13 cellular contexts compared by ENCODE assay signal in the genomic region with DNA sequence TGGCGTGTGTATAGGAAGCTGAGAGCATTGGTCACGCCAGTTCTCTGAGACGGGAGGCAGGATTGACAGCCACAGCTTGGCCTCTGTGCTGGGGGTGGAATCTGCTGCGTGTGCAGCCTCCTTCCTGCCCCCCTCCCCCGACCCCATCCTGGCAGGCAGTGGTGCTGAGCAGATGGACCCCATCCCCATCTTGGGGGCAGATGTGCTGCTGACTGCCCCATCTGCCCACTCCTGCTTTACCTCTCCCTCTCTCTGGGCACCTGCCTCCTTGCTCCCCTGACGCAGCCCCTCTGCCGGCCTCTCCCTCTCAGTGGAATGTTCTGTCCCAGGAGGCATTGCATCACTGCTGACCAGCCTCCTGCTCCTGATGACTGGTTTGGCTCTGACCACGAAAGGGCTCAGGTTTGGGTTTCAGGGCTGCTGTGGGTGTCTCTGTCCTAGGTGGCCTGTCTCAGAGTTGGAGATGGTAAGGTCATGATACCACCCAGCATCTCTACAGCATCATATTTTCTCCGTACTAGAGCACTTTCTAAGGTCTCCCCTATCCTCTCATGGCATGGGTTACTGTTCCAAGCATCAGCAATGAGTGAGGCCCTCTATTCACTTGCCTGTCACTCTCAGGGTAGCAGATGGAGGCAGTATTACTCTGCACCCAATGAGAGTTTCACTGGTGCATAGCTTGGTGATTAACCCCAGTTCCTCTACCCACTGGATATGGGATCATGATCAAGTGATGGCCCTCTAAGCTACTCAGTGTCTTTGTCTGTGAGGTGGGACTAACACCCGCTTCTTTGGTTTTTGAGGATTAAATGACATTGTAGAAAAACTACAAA.
A peak's percentile ranks its signal among the peaks of the same experiment; 100 is the strongest.
DNase-seq lines count a peak whose midpoint lies in the region; ATAC-seq and TF ChIP-seq lines count a peak whose summit lies in the region.
"Had no signal": no experiment of that assay in that cellular context is flagged by ENCODE, and none has a peak within 500 bp of the region (broad histone marks: within the 10 kb centered on the region; RNA-seq: fewer than 3 reads in every experiment).

No MANE protein-coding gene starts in this region.

- H3K4me3 Mint-ChIP-seq in activated naive CD8-positive, alpha-beta T cell treated with anti-CD3 and anti-CD28 coated beads, Interleukin-2, amount 10 ng/mL, durations not matched to agents 7 days and 5 days: no peak overlapping the region
- H3K4me3 Mint-ChIP-seq in activated naive CD8-positive, alpha-beta T cell treated with anti-CD3 and anti-CD28 coated beads, Interleukin-2, amount 50 U/mL, for 24 hours: no peak overlapping the region
- no peak overlapping the region for H3K4me3 Mint-ChIP-seq in WTC11
- H3K4me3 Mint-ChIP-seq: neural crest cell, type B pancreatic cell had no signal

- peak; percentile 22 for ATAC-seq in activated naive CD8-positive, alpha-beta T cell treated with anti-CD3 and anti-CD28 coated beads, Interleukin-2, amount 10 ng/mL, durations not matched to agents 7 days and 5 days (ENCODE audit: low read depth)
- ATAC-seq in activated naive CD8-positive, alpha-beta T cell treated with anti-CD3 and anti-CD28 coated beads, Interleukin-2, amount 50 U/mL, for 24 hours: no peak
- ATAC-seq in WTC11 (peak; percentile 60), GM21786 (IDR thresholded peaks at IDR 0.05; ENCODE audit: unreplicated experiment) (no peak), GM21381 (IDR thresholded peaks at IDR 0.05; ENCODE audit: unreplicated experiment) (no peak)

- POLR2A ChIA-PET in activated naive CD8-positive, alpha-beta T cell treated with anti-CD3 and anti-CD28 coated beads, Interleukin-2, amount 10 ng/mL, durations not matched to agents 7 days and 5 days (lab: Charles Lee): no interaction called here
- POLR2A ChIA-PET in WTC11 (lab: Charles Lee): no interaction called here

- H3K36me3 Mint-ChIP-seq in activated naive CD8-positive, alpha-beta T cell treated with anti-CD3 and anti-CD28 coated beads, Interleukin-2, amount 10 ng/mL, durations not matched to agents 7 days and 5 days: no peaks in the 10 kb centered on the region
- no peaks in the 10 kb centered on the region for H3K36me3 Mint-ChIP-seq in activated naive CD8-positive, alpha-beta T cell treated with anti-CD3 and anti-CD28 coated beads, Interleukin-2, amount 50 U/mL, for 24 hours (ENCODE audit: low read depth)
- no peaks in the 10 kb centered on the region for H3K36me3 Mint-ChIP-seq in WTC11
- H3K36me3 Mint-ChIP-seq: type B pancreatic cell had no signal

- no peaks in the 10 kb centered on the region for H3K9me3 Mint-ChIP-seq in activated naive CD8-positive, alpha-beta T cell treated with anti-CD3 and anti-CD28 coated beads, Interleukin-2, amount 10 ng/mL, durations not matched to agents 7 days and 5 days
- H3K9me3 Mint-ChIP-seq in activated naive CD8-positive, alpha-beta T cell treated with anti-CD3 and anti-CD28 coated beads, Interleukin-2, amount 50 U/mL, for 24 hours: no peaks in the 10 kb centered on the region
- H3K9me3 Mint-ChIP-seq in WTC11: no peaks in the 10 kb centered on the region
- H3K9me3 Mint-ChIP-seq: neural crest cell, type B pancreatic cell had no signal

- H3K27me3 Mint-ChIP-seq in activated naive CD8-positive, alpha-beta T cell treated with anti-CD3 and anti-CD28 coated beads, Interleukin-2, amount 10 ng/mL, durations not matched to agents 7 days and 5 days: peaks cover 2% of the 10 kb centered on the region
- peaks cover under 1% of the 10 kb centered on the region for H3K27me3 Mint-ChIP-seq in activated naive CD8-positive, alpha-beta T cell treated with anti-CD3 and anti-CD28 coated beads, Interleukin-2, amount 50 U/mL, for 24 hours
- no peaks in the 10 kb centered on the region for H3K27me3 Mint-ChIP-seq in WTC11 (ENCODE audit: low read depth)
- H3K27me3 Mint-ChIP-seq: type B pancreatic cell had no signal

- no peak for DNase-seq in activated naive CD8-positive, alpha-beta T cell treated with anti-CD3 and anti-CD28 coated beads, Interleukin-2, amount 10 ng/mL, durations not matched to agents 7 days and 5 days
- no peak for DNase-seq in activated naive CD8-positive, alpha-beta T cell treated with anti-CD3 and anti-CD28 coated beads, Interleukin-2, amount 50 U/mL, for 24 hours
- DNase-seq in WTC11 (ENCODE audit: low spot score) (no peak), iris pigment epithelial cell (ENCODE audit: low read depth) (peak; percentile 76), NCI-H2107 (lab: John Stamatoyannopoulos, UW) (no peak)
- no peak for DNase-seq in stimulated activated CD4-positive, alpha-beta T cell treated with anti-CD3 and anti-CD28 coated beads, Interleukin-4, amount 100 ng/mL, for 24 hours
- DNase-seq: activated naive CD4-positive, alpha-beta T cell treated with Interleukin-2 at 50 U/mL for 16 hours; AML-193; Kasumi-1 had no signal

- H3K4me1 Mint-ChIP-seq in activated naive CD8-positive, alpha-beta T cell treated with anti-CD3 and anti-CD28 coated beads, Interleukin-2, amount 10 ng/mL, durations not matched to agents 7 days and 5 days: peaks cover 24% of the 10 kb centered on the region
- peaks cover 33% of the 10 kb centered on the region for H3K4me1 Mint-ChIP-seq in activated naive CD8-positive, alpha-beta T cell treated with anti-CD3 and anti-CD28 coated beads, Interleukin-2, amount 50 U/mL, for 24 hours
- H3K4me1 Mint-ChIP-seq in WTC11: peaks cover 28% of the 10 kb centered on the region

- CTCF ChIA-PET in WTC11 (lab: Charles Lee): interaction anchor here (1.0 kb wide), 1 partner anchor 11 kb away, joined by 4 read pairs; no protein-coding TSS in a partner anchor

- no peak overlapping the region for H3K27ac Mint-ChIP-seq in activated naive CD8-positive, alpha-beta T cell treated with anti-CD3 and anti-CD28 coated beads, Interleukin-2, amount 10 ng/mL, durations not matched to agents 7 days and 5 days
- H3K27ac Mint-ChIP-seq in activated naive CD8-positive, alpha-beta T cell treated with anti-CD3 and anti-CD28 coated beads, Interleukin-2, amount 50 U/mL, for 24 hours: no peak overlapping the region
- H3K27ac Mint-ChIP-seq in WTC11: peak overlapping the region; percentile 49; the same call in 1 of the 2 replicates
- H3K27ac Mint-ChIP-seq: type B pancreatic cell had no signal

- no peak for TF ChIP-seq CTCF in WTC11 (IDR thresholded peaks at IDR 0.05)

TF ChIP-seq in WTC11, 78 proteins besides CTCF, POLR2A, EP300 and RAD21:
- TF ChIP-seq TCF7 (CRISPR knock-in tag; IDR thresholded peaks at IDR 0.05; ENCODE audit: low read depth): no peak
- TF ChIP-seq, protein P1, sequence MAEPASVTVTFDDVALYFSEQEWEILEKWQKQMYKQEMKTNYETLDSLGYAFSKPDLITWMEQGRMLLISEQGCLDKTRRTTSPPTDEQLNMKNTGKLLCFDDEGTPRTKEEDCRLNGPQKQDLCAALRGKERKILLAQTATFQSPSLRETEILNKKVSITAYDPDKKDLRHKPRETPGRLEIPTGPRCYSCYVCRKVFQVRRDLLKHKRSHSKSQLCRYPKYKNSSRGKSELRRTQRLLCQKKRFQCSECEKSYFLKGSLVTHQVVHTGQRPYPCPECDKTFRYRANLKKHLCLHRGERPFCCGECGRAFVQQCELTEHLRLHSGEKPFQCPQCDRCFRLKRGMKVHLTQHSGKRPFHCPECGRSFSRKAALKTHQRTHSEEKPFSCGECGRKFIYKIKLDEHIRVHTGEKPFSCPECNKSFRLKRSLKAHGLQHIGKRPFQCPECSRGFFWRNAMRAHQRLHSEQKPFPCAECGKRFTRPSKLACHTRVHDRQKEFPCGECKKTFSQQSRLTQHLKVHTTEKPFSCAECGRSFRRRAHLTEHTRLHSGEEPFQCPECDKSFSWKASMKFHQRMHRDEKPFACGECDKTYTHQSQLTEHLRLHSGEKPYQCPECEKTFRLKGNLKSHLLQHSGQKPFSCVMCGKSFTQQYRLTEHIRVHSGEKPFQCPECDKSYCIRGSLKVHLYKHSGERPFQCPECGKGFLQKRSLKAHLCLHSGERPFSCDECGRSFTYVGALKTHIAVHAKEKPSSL (CRISPR knock-in tag; conservative IDR thresholded peaks at IDR 0.05): no peak

Comparison
In these comparisons a context has a peak if more than half of its experiments do, and no peak if none do; other contexts are left out.
1. ATAC-seq: peak in activated naive CD8-positive, alpha-beta T cell treated with anti-CD3 and anti-CD28 coated beads, Interleukin-2, amount 10 ng/mL, durations not matched to agents 7 days and 5 days (single experiment) and WTC11 (single experiment); none in activated naive CD8-positive, alpha-beta T cell treated with anti-CD3 and anti-CD28 coated beads, Interleukin-2, amount 50 U/mL, for 24 hours (single experiment), GM21786 (single experiment) and GM21381 (single experiment).